In genomic region chr2:105870062-105870461, GRCh38 we compare ENCODE assay signal across 15 cellular contexts.
"Had no signal": no experiment of that assay in that cellular context is flagged by ENCODE, and none has a peak within 500 bp of the region (broad histone marks: within the 10 kb centered on the region; RNA-seq: fewer than 3 reads in every experiment).

No MANE protein-coding gene starts in this region.

- H3K27ac Mint-ChIP-seq: nephron had no signal

- DNase-seq: activated CD4-positive, alpha-beta T cell treated with anti-CD3 and anti-CD28 coated beads for 4 hours; activated gamma-delta T cell; activated T-cell treated with anti-CD3 and anti-CD28 coated beads, Interleukin-2, amount 50 U/mL, for 1 hour; foreskin keratinocyte; head of caudate nucleus; left cardiac atrium; lower lobe of right lung; ovary; SJCRH30; stimulated activated CD4-positive, alpha-beta T cell treated with anti-CD3 and anti-CD28 coated beads, Interleukin-4, amount 100 ng/mL, for 1 hour; stimulated activated CD8-positive, alpha-beta memory T cell treated with anti-CD3 and anti-CD28 coated beads, Interleukin-4, amount 100 ng/mL, for 48 hours; SW 1271 had no signal

- H3K27me3 ChIP-seq: foreskin keratinocyte, ovary, SJCRH30, tibial nerve had no signal

- H3K4me3 ChIP-seq: lower lobe of right lung, ovary, SJCRH30, tibial nerve had no signal

- H3K4me3 Mint-ChIP-seq: nephron had no signal

- H3K36me3 ChIP-seq: lower lobe of right lung, ovary, SJCRH30, tibial nerve had no signal

- H3K9me3 ChIP-seq: lower lobe of right lung, ovary, SJCRH30, tibial nerve had no signal

- H3K9me3 Mint-ChIP-seq: nephron had no signal

- ATAC-seq: foreskin keratinocyte, left cardiac atrium, lower lobe of right lung had no signal

- H3K27ac ChIP-seq: foreskin keratinocyte, lower lobe of right lung, ovary, SJCRH30, tibial nerve, VCaP had no signal
